ENCODE assay signal across 8 cellular contexts in genomic region chr7:6706666-6707407, GRCh38. TPM values are rescaled to one million over a fixed set of nuclear protein-coding genes. Genes with fewer than 3 reads are reported as not detected.
DNase-seq lines count a peak whose midpoint lies in the region; ATAC-seq, FAIRE-seq and TF ChIP-seq lines count a peak whose summit lies in the region.

ZNF12 (minus strand) TSS chr7:6706947; CDS start chr7:6705173, 1,774 bp downstream.

- H3K27ac ChIP-seq in OCI-LY3 (ENCODE audit: low read length), result peak within 1 kb of the TSS; percentile 59
- peak within 1 kb of the TSS; percentile 87 for H3K27ac ChIP-seq in endothelial cell of umbilical vein (ENCODE audit: insufficient read depth, low read depth, low read length)

- H3K9me3 ChIP-seq in OCI-LY3 (ENCODE audit: insufficient read depth, low read length), result peaks cover 14% of the 10 kb centered on the region; the same call in 1 of the 2 replicates
- no peaks in the 10 kb centered on the region for H3K9me3 ChIP-seq in endothelial cell of umbilical vein (replicated peaks; ENCODE audit: control insufficient read depth, insufficient read depth, low read length)

- H3K27me3 ChIP-seq in OCI-LY3 (ENCODE audit: low read depth, low read length), result no peaks in the 10 kb centered on the region
- no peaks in the 10 kb centered on the region for H3K27me3 ChIP-seq in endothelial cell of umbilical vein (ENCODE audit: control insufficient read depth in 2 of 2, insufficient read depth in 2 of 2, low read length in 2 of 2)

- intact Hi-C loops in endothelial cell of umbilical vein (cut with micrococcal nuclease), result loop anchor here (5.0 kb wide), 3 partner anchors 40 to 130 kb away; partner anchors contain the start of genes INTS15 and ZDHHC4

- H3K4me1 ChIP-seq in OCI-LY3 (ENCODE audit: low read length), result peaks cover 5% of the 10 kb centered on the region
- H3K4me1 ChIP-seq in endothelial cell of umbilical vein (ENCODE audit: control insufficient read depth, extremely low read depth, insufficient read depth, low read length), result peaks cover 12% of the 10 kb centered on the region

- FAIRE-seq in endothelial cell of umbilical vein (lab: Jason Lieb, UNC), result peak; percentile 88

- H4K20me1 ChIP-seq in OCI-LY3 (ENCODE audit: insufficient read depth, low read length), result no peaks in the 10 kb centered on the region; the same call in 1 of the 2 replicates
- no peaks in the 10 kb centered on the region for H4K20me1 ChIP-seq in endothelial cell of umbilical vein (replicated peaks; ENCODE audit: control insufficient read depth, extremely low read depth, insufficient read depth, low read length)

- peaks cover 45% of the 10 kb centered on the region for H3K79me2 ChIP-seq in OCI-LY3 (ENCODE audit: low read length)
- peaks cover 42% of the 10 kb centered on the region for H3K79me2 ChIP-seq in endothelial cell of umbilical vein (ENCODE audit: control insufficient read depth, insufficient read depth, low read length)

- dilution Hi-C loops in endothelial cell of umbilical vein (cut with MboI; ENCODE audit: extremely low pct_ligation_motif_present, low sequenced_read_pairs), result no loop called here

- H3K36me3 ChIP-seq in OCI-LY3 (replicated peaks; ENCODE audit: low read depth, low read length) (peaks cover 34% of the 10 kb centered on the region), endothelial cell of umbilical vein (ENCODE audit: control insufficient read depth in 2 of 2, extremely low read depth in 1 of 2, insufficient read depth in 2 of 2, low read length in 2 of 2) (peaks cover 8 to 10% of the 10 kb centered on the region in 2 experiments)

- TF ChIP-seq POLR2A in endothelial cell of umbilical vein (IDR thresholded peaks at IDR 0.05; ENCODE audit: low read depth, low read length), result peak; percentile 50

- H3K4me2 ChIP-seq in OCI-LY3 (ENCODE audit: low read length) (peak within 1 kb of the TSS; percentile 98), endothelial cell of umbilical vein (ENCODE audit: insufficient read depth, low read length) (peak within 1 kb of the TSS; percentile 98)

- H3K9me1 ChIP-seq in endothelial cell of umbilical vein (replicated peaks; ENCODE audit: control insufficient read depth, extremely low read depth, insufficient read depth, low read length), result no peaks in the 10 kb centered on the region

- H3K9ac ChIP-seq in OCI-LY3 (ENCODE audit: low read length) (peak within 1 kb of the TSS; percentile 94), endothelial cell of umbilical vein (replicated peaks; ENCODE audit: extremely low read depth, insufficient read depth, low read length) (peak within 1 kb of the TSS; percentile 94)

- H3K4me3 ChIP-seq in OCI-LY3 (ENCODE audit: low read length) (peak within 1 kb of the TSS; percentile 99), endothelial cell of umbilical vein (replicated peaks in 1 of 3; ENCODE audit: insufficient read depth in 1 of 3, low read depth in 1 of 3, low read length in 3 of 3) (peak within 1 kb of the TSS; percentile 69 to 76 (median 70))

- TF ChIP-seq CTCF in OCI-LY3 (IDR thresholded peaks at IDR 0.05; ENCODE audit: low read depth, low read length) (no peak), endothelial cell of umbilical vein (IDR thresholded peaks at IDR 0.05; ENCODE audit: extremely low read depth in 1 of 2, insufficient read depth in 1 of 2, low read depth in 1 of 2, low read length in 2 of 2) (no peak)

- DNase-seq in DMS 273 treated with DMSO at 0.1 percent for 48 hours (lab: John Stamatoyannopoulos, UW) (peak; percentile 93), HuH-7.5 (ENCODE audit: low spot score) (peak; percentile 94), endothelial cell of umbilical vein (ENCODE audit: low read depth, low spot score) (peak; percentile 93), midbrain (lab: John Stamatoyannopoulos, UW) (peak; percentile 95)
- DNase-seq in activated CD8-positive, alpha-beta memory T cell treated with anti-CD3 and anti-CD28 coated beads, Interleukin-2, amount 50 U/mL, for 48 hours, result peak; percentile 98
- peak; percentile 94 to 96 for DNase-seq in stimulated activated CD8-positive, alpha-beta memory T cell treated with anti-CD3 and anti-CD28 coated beads, Interleukin-15, amount 100 ng/mL, for 48 hours (ENCODE audit: low read depth in 2 of 2)

- BruUV-seq in endothelial cell of umbilical vein (replicated peaks; lab: Mats Ljungman, UMichigan), result TSS peak; percentile 88

- POLR2A ChIA-PET in endothelial cell of umbilical vein (lab: Charles Lee), result no interaction called here

- CTCF ChIA-PET in endothelial cell of umbilical vein (lab: Charles Lee), result no interaction called here

- H2AFZ ChIP-seq in OCI-LY3 (ENCODE audit: low read depth, low read length) (peak within 1 kb of the TSS; percentile 88), endothelial cell of umbilical vein (ENCODE audit: low read depth, low read length) (peak within 1 kb of the TSS; percentile 99)

- peak; percentile 85 for ATAC-seq in GM21528 (IDR thresholded peaks at IDR 0.05; ENCODE audit: low FRiP score, unreplicated experiment)

TF ChIP-seq in endothelial cell of umbilical vein, 7 proteins besides CTCF, POLR2A, EP300 and RAD21:
- peak; percentile 65 for TF ChIP-seq POLR2AphosphoS5 (IDR thresholded peaks at IDR 0.05; ENCODE audit: insufficient read depth, low read depth, low read length)
- no peak for TF ChIP-seq MYC (IDR thresholded peaks at IDR 0.05; ENCODE audit: low read depth, low read length)
- no peak for TF ChIP-seq MAX (IDR thresholded peaks at IDR 0.05; ENCODE audit: insufficient read depth, insufficient read length)

RNA-seq across cellular contexts. Expression of gene ZNF12, which starts in this region (rescaled TPM):
- 13.4 TPM in 2 replicates for total RNA-seq in endothelial cell of umbilical vein
- 5.0 and 5.3 TPM in 2 replicates for polyA plus RNA-seq in endothelial cell of umbilical vein
- polyA plus RNA-seq in endothelial cell of umbilical vein (2011; cell fraction: cytosol; rRNA removed), result 4.4 and 5.4 TPM in 2 replicates
- 26.7 and 34.7 TPM in 2 replicates for polyA plus RNA-seq in endothelial cell of umbilical vein (2011; cell fraction: nucleus; rRNA removed)
- polyA plus RNA-seq in endothelial cell of umbilical vein (2012), result 5.8 and 7.6 TPM in 2 replicates
- polyA minus RNA-seq in endothelial cell of umbilical vein, result 9.6 and 10.9 TPM in 2 replicates
- polyA minus RNA-seq in endothelial cell of umbilical vein (2011; cell fraction: cytosol; rRNA and poly(A)+ RNA removed), result 15.2 TPM
- 15.1 and 21.1 TPM in 2 replicates for polyA minus RNA-seq in endothelial cell of umbilical vein (2011; cell fraction: nucleus; rRNA and poly(A)+ RNA removed)

Comparison
In these comparisons a context has a peak if more than half of its experiments do, and no peak if none do; other contexts are left out.
1. Peak in every context shown above with its lines: DNase-seq, ATAC-seq, H3K4me3 ChIP-seq and H3K27ac ChIP-seq.